1 cellular context compared by ENCODE assay signal in the genomic region with DNA sequence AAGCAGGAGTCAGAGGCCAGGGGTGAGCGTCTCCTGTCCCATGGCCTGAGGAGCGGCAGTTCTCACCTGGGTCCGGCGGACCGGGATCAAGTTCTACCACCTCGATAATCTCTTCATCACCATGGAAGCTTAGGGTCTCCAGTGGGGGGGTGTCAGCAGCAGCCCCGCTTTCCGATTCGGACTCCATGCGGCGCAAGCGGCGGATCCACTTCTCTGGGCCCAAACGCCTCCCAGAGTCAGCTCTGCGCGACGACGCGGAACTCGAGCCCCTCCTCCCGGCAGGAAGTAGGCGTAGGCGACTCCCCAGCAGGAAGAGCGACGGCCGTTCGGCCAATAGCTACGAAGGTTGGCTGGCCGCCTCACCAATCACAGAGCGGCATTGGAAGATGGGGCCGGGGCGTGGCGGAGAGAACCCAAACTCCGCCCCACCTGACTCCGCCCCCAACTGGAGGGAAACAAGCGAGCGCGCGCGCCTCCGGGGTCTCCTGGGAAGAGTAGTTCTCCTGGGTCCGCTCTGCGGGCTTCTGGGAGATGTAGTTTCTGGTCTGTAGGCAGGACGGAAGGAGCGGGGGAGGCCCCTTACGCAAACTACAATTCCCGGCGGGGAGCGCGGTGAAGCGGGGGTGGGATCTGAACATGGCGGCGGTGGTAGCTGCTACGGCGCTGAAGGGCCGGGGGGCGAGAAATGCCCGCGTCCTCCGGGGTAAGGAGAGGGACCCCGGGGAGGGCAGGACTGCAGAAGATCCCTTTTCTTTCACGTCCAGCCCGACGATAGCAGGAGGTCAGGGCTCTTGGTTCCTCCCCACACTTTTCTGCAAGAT.
TF ChIP-seq lines count a peak whose summit lies in the region.

A gene with protein sequence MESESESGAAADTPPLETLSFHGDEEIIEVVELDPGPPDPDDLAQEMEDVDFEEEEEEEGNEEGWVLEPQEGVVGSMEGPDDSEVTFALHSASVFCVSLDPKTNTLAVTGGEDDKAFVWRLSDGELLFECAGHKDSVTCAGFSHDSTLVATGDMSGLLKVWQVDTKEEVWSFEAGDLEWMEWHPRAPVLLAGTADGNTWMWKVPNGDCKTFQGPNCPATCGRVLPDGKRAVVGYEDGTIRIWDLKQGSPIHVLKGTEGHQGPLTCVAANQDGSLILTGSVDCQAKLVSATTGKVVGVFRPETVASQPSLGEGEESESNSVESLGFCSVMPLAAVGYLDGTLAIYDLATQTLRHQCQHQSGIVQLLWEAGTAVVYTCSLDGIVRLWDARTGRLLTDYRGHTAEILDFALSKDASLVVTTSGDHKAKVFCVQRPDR (minus strand): TSS at position 238 of the 821 bp plus-strand sequence. CDS start 51 bp downstream, at position 187.
A gene with protein sequence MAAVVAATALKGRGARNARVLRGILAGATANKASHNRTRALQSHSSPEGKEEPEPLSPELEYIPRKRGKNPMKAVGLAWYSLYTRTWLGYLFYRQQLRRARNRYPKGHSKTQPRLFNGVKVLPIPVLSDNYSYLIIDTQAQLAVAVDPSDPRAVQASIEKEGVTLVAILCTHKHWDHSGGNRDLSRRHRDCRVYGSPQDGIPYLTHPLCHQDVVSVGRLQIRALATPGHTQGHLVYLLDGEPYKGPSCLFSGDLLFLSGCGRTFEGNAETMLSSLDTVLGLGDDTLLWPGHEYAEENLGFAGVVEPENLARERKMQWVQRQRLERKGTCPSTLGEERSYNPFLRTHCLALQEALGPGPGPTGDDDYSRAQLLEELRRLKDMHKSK (plus strand): TSS at position 620 of the 821 bp plus-strand sequence. CDS start 17 bp downstream, at position 637.

TF ChIP-seq in HepG2, 621 proteins besides CTCF, POLR2A, EP300 and RAD21 (continued from another document and continues in another):
- TF ChIP-seq, protein P1, sequence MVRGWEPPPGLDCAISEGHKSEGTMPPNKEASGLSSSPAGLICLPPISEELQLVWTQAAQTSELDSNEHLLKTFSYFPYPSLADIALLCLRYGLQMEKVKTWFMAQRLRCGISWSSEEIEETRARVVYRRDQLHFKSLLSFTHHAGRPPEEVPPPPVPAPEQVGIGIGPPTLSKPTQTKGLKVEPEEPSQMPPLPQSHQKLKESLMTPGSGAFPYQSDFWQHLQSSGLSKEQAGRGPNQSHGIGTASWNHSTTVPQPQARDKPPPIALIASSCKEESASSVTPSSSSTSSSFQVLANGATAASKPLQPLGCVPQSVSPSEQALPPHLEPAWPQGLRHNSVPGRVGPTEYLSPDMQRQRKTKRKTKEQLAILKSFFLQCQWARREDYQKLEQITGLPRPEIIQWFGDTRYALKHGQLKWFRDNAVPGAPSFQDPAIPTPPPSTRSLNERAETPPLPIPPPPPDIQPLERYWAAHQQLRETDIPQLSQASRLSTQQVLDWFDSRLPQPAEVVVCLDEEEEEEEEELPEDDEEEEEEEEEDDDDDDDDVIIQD (CRISPR knock-in tag; IDR thresholded peaks at IDR 0.05; ENCODE audit: low read depth) = peak; percentile 49; the same call in 1 of the 2 replicates
- TF ChIP-seq TRIM24 (CRISPR knock-in tag; IDR thresholded peaks at IDR 0.05) (no peak), AHR (CRISPR knock-in tag; IDR thresholded peaks at IDR 0.05) (no peak; the same call in 1 of the 2 replicates), JUNB (CRISPR knock-in tag; IDR thresholded peaks at IDR 0.05; ENCODE audit: borderline replicate concordance) (no peak), ZNF160 (CRISPR knock-in tag; IDR thresholded peaks at IDR 0.05) (0 out of 2 replicates have a peak, but pooled peaks have one; percentile 59), ZSCAN21 (CRISPR knock-in tag; IDR thresholded peaks at IDR 0.05; ENCODE audit: borderline replicate concordance) (peak; percentile 79; the same call in 1 of the 2 replicates), ZNF607 (CRISPR knock-in tag; IDR thresholded peaks at IDR 0.05; ENCODE audit: borderline replicate concordance) (peak; percentile 74; the same call in 1 of the 2 replicates), ZNF674 (CRISPR knock-in tag; IDR thresholded peaks at IDR 0.05; ENCODE audit: low read depth) (no peak), ASH2L (IDR thresholded peaks at IDR 0.05; ENCODE audit: insufficient read length, low read depth, low read length) (peak; percentile 60), ZNF143 (CRISPR knock-in tag; IDR thresholded peaks at IDR 0.05) (peak; percentile 98), ZNF737 (CRISPR knock-in tag; IDR thresholded peaks at IDR 0.05; ENCODE audit: borderline replicate concordance) (no peak), KDM5A (IDR thresholded peaks at IDR 0.05; ENCODE audit: borderline replicate concordance, low read length) (peak; percentile 82), ZNF530 (CRISPR knock-in tag; IDR thresholded peaks at IDR 0.05; ENCODE audit: low read depth) (no peak), GATAD1 (CRISPR knock-in tag; IDR thresholded peaks at IDR 0.05) (peak; percentile 94), U2AF2 (IDR thresholded peaks at IDR 0.05; ENCODE audit: low read depth, low read length) (no peak), ZNF383 (CRISPR knock-in tag; IDR thresholded peaks at IDR 0.05; ENCODE audit: borderline replicate concordance) (no peak), NR2C2 (CRISPR knock-in tag; IDR thresholded peaks at IDR 0.05; ENCODE audit: borderline replicate concordance) (peak; percentile 85), ZNF292 (CRISPR knock-in tag; IDR thresholded peaks at IDR 0.05; ENCODE audit: borderline replicate concordance, low read depth) (no peak), ZNF777 (CRISPR knock-in tag; IDR thresholded peaks at IDR 0.05) (peak; percentile 61), ZNF317 (CRISPR knock-in tag; IDR thresholded peaks at IDR 0.05) (peak; percentile 88), PAWR (CRISPR knock-in tag; IDR thresholded peaks at IDR 0.05; ENCODE audit: borderline replicate concordance) (no peak), ZNF616 (CRISPR knock-in tag; IDR thresholded peaks at IDR 0.05; ENCODE audit: low read depth) (0 out of 2 replicates have a peak, but pooled peaks have one; percentile 36), ZNF251 (CRISPR knock-in tag; IDR thresholded peaks at IDR 0.05) (no peak), ZNF724P (CRISPR knock-in tag; IDR thresholded peaks at IDR 0.05; ENCODE audit: borderline replicate concordance) (no peak; the same call in 1 of the 2 replicates), ZNF44 (CRISPR knock-in tag; IDR thresholded peaks at IDR 0.05) (peak; percentile 31; the same call in 1 of the 2 replicates), ZNF331 (CRISPR knock-in tag; IDR thresholded peaks at IDR 0.05) (no peak; the same call in 1 of the 2 replicates), ARHGAP35 (CRISPR knock-in tag; IDR thresholded peaks at IDR 0.05; ENCODE audit: borderline replicate concordance) (no peak), SRY (CRISPR knock-in tag; IDR thresholded peaks at IDR 0.05) (no peak), ZNF12 (CRISPR knock-in tag; IDR thresholded peaks at IDR 0.05) (0 out of 2 replicates have a peak, but pooled peaks have one; percentile 12), IKZF4 (CRISPR knock-in tag; IDR thresholded peaks at IDR 0.05; ENCODE audit: borderline replicate concordance, low read depth, not compliant biosample characterization) (peak; percentile 9)
- TF ChIP-seq, protein P2, sequence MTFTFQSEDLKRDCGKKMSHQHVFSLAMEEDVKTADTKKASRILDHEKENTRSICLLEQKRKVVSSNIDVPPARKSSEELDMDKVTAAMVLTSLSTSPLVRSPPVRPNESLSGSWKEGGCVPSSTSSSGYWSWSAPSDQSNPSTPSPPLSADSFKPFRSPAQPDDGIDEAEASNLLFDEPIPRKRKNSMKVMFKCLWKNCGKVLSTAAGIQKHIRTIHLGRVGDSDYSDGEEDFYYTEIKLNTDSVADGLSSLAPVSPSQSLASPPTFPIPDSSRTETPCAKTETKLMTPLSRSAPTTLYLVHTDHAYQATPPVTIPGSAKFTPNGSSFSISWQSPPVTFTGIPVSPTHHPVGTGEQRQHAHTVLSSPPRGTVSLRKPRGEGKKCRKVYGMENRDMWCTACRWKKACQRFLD (CRISPR knock-in tag; IDR thresholded peaks at IDR 0.05; ENCODE audit: borderline replicate concordance) = peak; percentile 73; the same call in 1 of the 2 replicates
- TF ChIP-seq, protein P3, sequence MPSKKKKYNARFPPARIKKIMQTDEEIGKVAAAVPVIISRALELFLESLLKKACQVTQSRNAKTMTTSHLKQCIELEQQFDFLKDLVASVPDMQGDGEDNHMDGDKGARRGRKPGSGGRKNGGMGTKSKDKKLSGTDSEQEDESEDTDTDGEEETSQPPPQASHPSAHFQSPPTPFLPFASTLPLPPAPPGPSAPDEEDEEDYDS (CRISPR knock-in tag; IDR thresholded peaks at IDR 0.05) = peak; percentile 78
- TF ChIP-seq, protein P4, sequence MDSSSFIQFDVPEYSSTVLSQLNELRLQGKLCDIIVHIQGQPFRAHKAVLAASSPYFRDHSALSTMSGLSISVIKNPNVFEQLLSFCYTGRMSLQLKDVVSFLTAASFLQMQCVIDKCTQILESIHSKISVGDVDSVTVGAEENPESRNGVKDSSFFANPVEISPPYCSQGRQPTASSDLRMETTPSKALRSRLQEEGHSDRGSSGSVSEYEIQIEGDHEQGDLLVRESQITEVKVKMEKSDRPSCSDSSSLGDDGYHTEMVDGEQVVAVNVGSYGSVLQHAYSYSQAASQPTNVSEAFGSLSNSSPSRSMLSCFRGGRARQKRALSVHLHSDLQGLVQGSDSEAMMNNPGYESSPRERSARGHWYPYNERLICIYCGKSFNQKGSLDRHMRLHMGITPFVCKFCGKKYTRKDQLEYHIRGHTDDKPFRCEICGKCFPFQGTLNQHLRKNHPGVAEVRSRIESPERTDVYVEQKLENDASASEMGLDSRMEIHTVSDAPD (CRISPR knock-in tag; IDR thresholded peaks at IDR 0.05) = no peak
- TF ChIP-seq, protein P5, sequence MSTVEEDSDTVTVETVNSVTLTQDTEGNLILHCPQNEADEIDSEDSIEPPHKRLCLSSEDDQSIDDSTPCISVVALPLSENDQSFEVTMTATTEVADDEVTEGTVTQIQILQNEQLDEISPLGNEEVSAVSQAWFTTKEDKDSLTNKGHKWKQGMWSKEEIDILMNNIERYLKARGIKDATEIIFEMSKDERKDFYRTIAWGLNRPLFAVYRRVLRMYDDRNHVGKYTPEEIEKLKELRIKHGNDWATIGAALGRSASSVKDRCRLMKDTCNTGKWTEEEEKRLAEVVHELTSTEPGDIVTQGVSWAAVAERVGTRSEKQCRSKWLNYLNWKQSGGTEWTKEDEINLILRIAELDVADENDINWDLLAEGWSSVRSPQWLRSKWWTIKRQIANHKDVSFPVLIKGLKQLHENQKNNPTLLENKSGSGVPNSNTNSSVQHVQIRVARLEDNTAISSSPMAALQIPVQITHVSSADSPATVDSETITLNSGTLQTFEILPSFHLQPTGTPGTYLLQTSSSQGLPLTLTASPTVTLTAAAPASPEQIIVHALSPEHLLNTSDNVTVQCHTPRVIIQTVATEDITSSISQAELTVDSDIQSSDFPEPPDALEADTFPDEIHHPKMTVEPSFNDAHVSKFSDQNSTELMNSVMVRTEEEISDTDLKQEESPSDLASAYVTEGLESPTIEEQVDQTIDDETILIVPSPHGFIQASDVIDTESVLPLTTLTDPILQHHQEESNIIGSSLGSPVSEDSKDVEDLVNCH (CRISPR knock-in tag; IDR thresholded peaks at IDR 0.05) = no peak
- TF ChIP-seq, protein P6, sequence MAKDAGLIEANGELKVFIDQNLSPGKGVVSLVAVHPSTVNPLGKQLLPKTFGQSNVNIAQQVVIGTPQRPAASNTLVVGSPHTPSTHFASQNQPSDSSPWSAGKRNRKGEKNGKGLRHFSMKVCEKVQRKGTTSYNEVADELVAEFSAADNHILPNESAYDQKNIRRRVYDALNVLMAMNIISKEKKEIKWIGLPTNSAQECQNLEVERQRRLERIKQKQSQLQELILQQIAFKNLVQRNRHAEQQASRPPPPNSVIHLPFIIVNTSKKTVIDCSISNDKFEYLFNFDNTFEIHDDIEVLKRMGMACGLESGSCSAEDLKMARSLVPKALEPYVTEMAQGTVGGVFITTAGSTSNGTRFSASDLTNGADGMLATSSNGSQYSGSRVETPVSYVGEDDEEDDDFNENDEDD (CRISPR knock-in tag; IDR thresholded peaks at IDR 0.05; ENCODE audit: borderline replicate concordance) = peak; percentile 68; the same call in 1 of the 2 replicates
- TF ChIP-seq, protein P7, sequence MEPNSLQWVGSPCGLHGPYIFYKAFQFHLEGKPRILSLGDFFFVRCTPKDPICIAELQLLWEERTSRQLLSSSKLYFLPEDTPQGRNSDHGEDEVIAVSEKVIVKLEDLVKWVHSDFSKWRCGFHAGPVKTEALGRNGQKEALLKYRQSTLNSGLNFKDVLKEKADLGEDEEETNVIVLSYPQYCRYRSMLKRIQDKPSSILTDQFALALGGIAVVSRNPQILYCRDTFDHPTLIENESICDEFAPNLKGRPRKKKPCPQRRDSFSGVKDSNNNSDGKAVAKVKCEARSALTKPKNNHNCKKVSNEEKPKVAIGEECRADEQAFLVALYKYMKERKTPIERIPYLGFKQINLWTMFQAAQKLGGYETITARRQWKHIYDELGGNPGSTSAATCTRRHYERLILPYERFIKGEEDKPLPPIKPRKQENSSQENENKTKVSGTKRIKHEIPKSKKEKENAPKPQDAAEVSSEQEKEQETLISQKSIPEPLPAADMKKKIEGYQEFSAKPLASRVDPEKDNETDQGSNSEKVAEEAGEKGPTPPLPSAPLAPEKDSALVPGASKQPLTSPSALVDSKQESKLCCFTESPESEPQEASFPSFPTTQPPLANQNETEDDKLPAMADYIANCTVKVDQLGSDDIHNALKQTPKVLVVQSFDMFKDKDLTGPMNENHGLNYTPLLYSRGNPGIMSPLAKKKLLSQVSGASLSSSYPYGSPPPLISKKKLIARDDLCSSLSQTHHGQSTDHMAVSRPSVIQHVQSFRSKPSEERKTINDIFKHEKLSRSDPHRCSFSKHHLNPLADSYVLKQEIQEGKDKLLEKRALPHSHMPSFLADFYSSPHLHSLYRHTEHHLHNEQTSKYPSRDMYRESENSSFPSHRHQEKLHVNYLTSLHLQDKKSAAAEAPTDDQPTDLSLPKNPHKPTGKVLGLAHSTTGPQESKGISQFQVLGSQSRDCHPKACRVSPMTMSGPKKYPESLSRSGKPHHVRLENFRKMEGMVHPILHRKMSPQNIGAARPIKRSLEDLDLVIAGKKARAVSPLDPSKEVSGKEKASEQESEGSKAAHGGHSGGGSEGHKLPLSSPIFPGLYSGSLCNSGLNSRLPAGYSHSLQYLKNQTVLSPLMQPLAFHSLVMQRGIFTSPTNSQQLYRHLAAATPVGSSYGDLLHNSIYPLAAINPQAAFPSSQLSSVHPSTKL (CRISPR knock-in tag; IDR thresholded peaks at IDR 0.05) = no peak
- TF ChIP-seq, protein P8, sequence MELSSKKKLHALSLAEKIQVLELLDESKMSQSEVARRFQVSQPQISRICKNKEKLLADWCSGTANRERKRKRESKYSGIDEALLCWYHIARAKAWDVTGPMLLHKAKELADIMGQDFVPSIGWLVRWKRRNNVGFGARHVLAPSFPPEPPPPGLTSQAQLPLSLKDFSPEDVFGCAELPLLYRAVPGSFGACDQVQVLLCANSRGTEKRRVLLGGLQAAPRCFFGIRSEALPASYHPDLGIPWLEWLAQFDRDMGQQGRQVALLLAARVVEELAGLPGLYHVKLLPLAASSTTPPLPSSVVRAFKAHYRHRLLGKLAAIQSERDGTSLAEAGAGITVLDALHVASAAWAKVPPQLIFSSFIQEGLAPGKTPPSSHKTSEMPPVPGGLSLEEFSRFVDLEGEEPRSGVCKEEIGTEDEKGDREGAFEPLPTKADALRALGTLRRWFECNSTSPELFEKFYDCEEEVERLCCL (CRISPR knock-in tag; IDR thresholded peaks at IDR 0.05; ENCODE audit: borderline replicate concordance) = no peak
